10 cellular contexts compared by ENCODE assay signal in the genomic region with DNA sequence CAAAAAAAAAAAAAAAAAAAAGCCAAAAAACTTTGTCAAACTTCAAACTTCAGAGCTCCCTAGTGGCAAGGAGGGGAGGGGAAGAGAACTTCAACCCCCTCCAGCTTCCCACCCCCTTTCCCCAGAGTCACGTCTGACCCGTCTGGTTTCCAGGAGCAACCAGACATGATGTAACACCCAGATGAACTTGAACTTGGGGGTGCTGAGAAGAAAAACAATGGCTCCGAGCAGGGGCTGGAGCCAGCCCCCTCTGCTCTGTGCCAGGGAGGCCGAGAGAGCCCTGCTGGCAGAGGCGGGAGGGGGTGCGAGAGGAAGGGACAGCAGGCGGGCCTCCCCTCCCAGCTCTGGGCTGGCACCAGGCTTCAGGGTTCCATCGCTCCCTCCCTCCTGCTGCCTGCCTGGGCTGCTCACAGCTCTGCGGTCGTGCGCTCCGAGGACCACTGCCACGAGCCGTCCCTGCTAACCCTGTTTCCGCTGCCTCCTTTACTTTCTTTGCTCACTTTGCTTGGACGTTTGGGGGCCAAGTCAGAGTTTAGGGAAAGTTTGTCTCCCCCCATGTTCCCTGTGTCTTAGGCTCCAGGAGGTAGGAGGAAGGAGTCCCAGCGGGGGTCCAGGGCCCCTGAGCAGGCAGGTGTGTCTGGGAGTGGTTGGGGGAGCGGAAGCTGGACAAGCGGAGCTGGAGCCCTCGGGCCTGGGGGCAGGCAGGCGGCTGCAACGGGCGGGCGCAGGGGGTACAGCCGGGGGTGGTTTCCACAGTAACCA. TPM values are rescaled to one million over a fixed set of nuclear protein-coding genes. Genes with fewer than 3 reads are reported as not detected.
A peak's percentile ranks its signal among the peaks of the same experiment; 100 is the strongest.
DNase-seq lines count a peak whose midpoint lies in the region; ATAC-seq and TF ChIP-seq lines count a peak whose summit lies in the region.
"Had no signal": no experiment of that assay in that cellular context is flagged by ENCODE, and none has a peak within 500 bp of the region (broad histone marks: within the 10 kb centered on the region; RNA-seq: fewer than 3 reads in every experiment).

No MANE protein-coding gene starts in this region.

- no peak overlapping the region for H3K4me3 Mint-ChIP-seq in HFFc6
- H3K4me3 Mint-ChIP-seq in activated T-cell treated with anti-CD3 and anti-CD28 coated beads, Interleukin-2, amount 50 U/mL, for 24 hours, result no peak overlapping the region
- H3K4me3 Mint-ChIP-seq: stimulated activated effector memory CD8-positive, alpha-beta T cell treated with anti-CD3 and anti-CD28 coated beads, Interleukin-12 subunit alpha, Interleukin-12 subunit beta, amount 100 ng/mL, for 72 hours had no signal

- in situ Hi-C loops in brain microvascular endothelial cell (cut with HindIII; ENCODE audit: low pct_ligation_motif_present, low sequenced_read_pairs) (no loop called here), G401 (cut with HindIII; ENCODE audit: low sequenced_read_pairs) (no loop called here)

- TF ChIP-seq CTCF in HFFc6 (IDR thresholded peaks at IDR 0.05) (no peak), brain microvascular endothelial cell (IDR thresholded peaks at IDR 0.05; ENCODE audit: low read depth, low read length, missing control alignments) (peak; percentile 2), stomach (IDR thresholded peaks at IDR 0.05) (no peak)

- H3K4me3 ChIP-seq in brain microvascular endothelial cell (ENCODE audit: low read depth, low read length) (no peak overlapping the region), stomach (no peak overlapping the region)

- peaks cover 1% of the 10 kb centered on the region for H3K27me3 Mint-ChIP-seq in HFFc6 (ENCODE audit: insufficient read depth)
- H3K27me3 Mint-ChIP-seq in activated T-cell treated with anti-CD3 and anti-CD28 coated beads, Interleukin-2, amount 50 U/mL, for 24 hours, result peaks cover 22% of the 10 kb centered on the region

- intact Hi-C loops in stomach (cut with DNase I; ENCODE audit: low total_unique reads), result no loop called here

- DNase-seq in HFFc6, result no peak
- DNase-seq in brain microvascular endothelial cell, result peak; percentile 82
- peak; percentile 85 for DNase-seq in iris pigment epithelial cell (ENCODE audit: low read depth)
- no peak for DNase-seq in stomach
- no peak for DNase-seq in activated T-cell treated with anti-CD3 and anti-CD28 coated beads, Interleukin-2, amount 50 U/mL, for 24 hours
- no peak for DNase-seq in G401 (ENCODE audit: low spot score)

- ATAC-seq in HG02973 (IDR thresholded peaks at IDR 0.05; ENCODE audit: unreplicated experiment) (no peak), GM18520 (IDR thresholded peaks at IDR 0.05; ENCODE audit: unreplicated experiment) (no peak)
- ATAC-seq: activated CD4-positive, CD25-positive, alpha-beta regulatory T cell treated with anti-CD3 and anti-CD28 coated beads, Interleukin-2, amount 50 U/mL, for 24 hours; stimulated activated effector memory CD8-positive, alpha-beta T cell treated with anti-CD3 and anti-CD28 coated beads, Interleukin-12 subunit alpha, Interleukin-12 subunit beta, amount 100 ng/mL, for 72 hours had no signal

- H3K27me3 ChIP-seq in brain microvascular endothelial cell (replicated peaks) (no peaks in the 10 kb centered on the region), stomach (no peaks in the 10 kb centered on the region)

- no peak for TF ChIP-seq EP300 in stomach (IDR thresholded peaks at IDR 0.05)

- peak overlapping the region; percentile 38; the same call in 1 of the 2 replicates for H3K27ac Mint-ChIP-seq in HFFc6
- no peak overlapping the region for H3K27ac Mint-ChIP-seq in activated T-cell treated with anti-CD3 and anti-CD28 coated beads, Interleukin-2, amount 50 U/mL, for 24 hours
- H3K27ac Mint-ChIP-seq: stimulated activated effector memory CD8-positive, alpha-beta T cell treated with anti-CD3 and anti-CD28 coated beads, Interleukin-12 subunit alpha, Interleukin-12 subunit beta, amount 100 ng/mL, for 72 hours had no signal

- peaks cover 44 to 72% (median 60%) of the 10 kb centered on the region in 4 donors for H3K4me1 ChIP-seq in stomach

- no peaks in the 10 kb centered on the region for H3K9me3 Mint-ChIP-seq in HFFc6
- no peaks in the 10 kb centered on the region for H3K9me3 Mint-ChIP-seq in activated T-cell treated with anti-CD3 and anti-CD28 coated beads, Interleukin-2, amount 50 U/mL, for 24 hours
- H3K9me3 Mint-ChIP-seq: stimulated activated effector memory CD8-positive, alpha-beta T cell treated with anti-CD3 and anti-CD28 coated beads, Interleukin-12 subunit alpha, Interleukin-12 subunit beta, amount 100 ng/mL, for 72 hours had no signal

- H3K27ac ChIP-seq in brain microvascular endothelial cell (peak overlapping the region; percentile 33), stomach (peak overlapping the region; percentile 29 to 90 (median 61))

- no peaks in the 10 kb centered on the region for H3K9me3 ChIP-seq in stomach

- H3K36me3 ChIP-seq in brain microvascular endothelial cell (replicated peaks) (no peaks in the 10 kb centered on the region), stomach (peaks cover 0 to 58% (median 53%) of the 10 kb centered on the region in 4 donors)

- H3K4me1 Mint-ChIP-seq in HFFc6 (ENCODE audit: low read depth), result no peaks in the 10 kb centered on the region; the same call in 1 of the 2 replicates
- H3K4me1 Mint-ChIP-seq in activated T-cell treated with anti-CD3 and anti-CD28 coated beads, Interleukin-2, amount 50 U/mL, for 24 hours (ENCODE audit: low read depth), result peaks cover 15% of the 10 kb centered on the region

- 51 to 67% (median 65%) methylated on average over 22 to 25 of the region's 25 CpGs for WGBS in stomach, 5 donors

- no peak for TF ChIP-seq POLR2A in stomach (IDR thresholded peaks at IDR 0.05)

- H3K36me3 Mint-ChIP-seq in HFFc6 (ENCODE audit: low read depth), result peaks cover 13% of the 10 kb centered on the region; the same call in 1 of the 2 replicates
- H3K36me3 Mint-ChIP-seq in activated T-cell treated with anti-CD3 and anti-CD28 coated beads, Interleukin-2, amount 50 U/mL, for 24 hours (ENCODE audit: low read depth), result no peaks in the 10 kb centered on the region
- H3K36me3 Mint-ChIP-seq: stimulated activated effector memory CD8-positive, alpha-beta T cell treated with anti-CD3 and anti-CD28 coated beads, Interleukin-12 subunit alpha, Interleukin-12 subunit beta, amount 100 ng/mL, for 72 hours had no signal

RNA-seq across cellular contexts. Expression of a gene that starts 11.1 kb away (rescaled TPM):
- total RNA-seq in HFFc6 (2021; fragmentation: NEBNext Ultra II Directional; extraction: Animal tissue kit (Norgen Biotek cat#: 25700)), result 1 to 10 TPM; 1.5 to 5.1 (median 4.2) TPM
- 10 to 100 TPM in 2 of 5 donors, 1 to 10 TPM in 2, not detected in 1; 1.3 to 19.3 (median 7.6) TPM for total RNA-seq in stomach
- 1 to 10 TPM; 4.1 to 5.5 (median 5.0) TPM for polyA plus RNA-seq in stomach
- not detected in 2 replicates for total RNA-seq in G401 (2014; rRNA removed; shearing (Covaris generic))

RNA-seq across cellular contexts. Expression of a gene that starts 25.0 kb away (rescaled TPM):
- 10 to 100 TPM; 36.3 to 49.9 (median 39.6) TPM for total RNA-seq in HFFc6 (2021; fragmentation: NEBNext Ultra II Directional; extraction: Animal tissue kit (Norgen Biotek cat#: 25700))
- 100 to 1,000 TPM in 1 of 5 donors, 10 to 100 TPM in 4; 29.6 to 373 (median 36.5) TPM for total RNA-seq in stomach
- 10 to 100 TPM; 64.7 to 88.2 (median 77.9) TPM for polyA plus RNA-seq in stomach
- 86.8 and 87.0 TPM in 2 replicates for total RNA-seq in G401 (2014; rRNA removed; shearing (Covaris generic))

RNA-seq across cellular contexts. Expression of a gene that starts 26.5 kb away (rescaled TPM):
- 100 to 1,000 TPM; 126 to 146 (median 139) TPM for total RNA-seq in HFFc6 (2021; fragmentation: NEBNext Ultra II Directional; extraction: Animal tissue kit (Norgen Biotek cat#: 25700))
- 100 to 1,000 TPM in 1 of 5 donors, 10 to 100 TPM in 4; 10.1 to 122 (median 26.3) TPM for total RNA-seq in stomach
- 10 to 100 TPM in 1 of 3 donors, 1 to 10 TPM in 2; 6.9 to 26.2 (median 9.5) TPM for polyA plus RNA-seq in stomach
- 53.4 and 60.5 TPM in 2 replicates for total RNA-seq in G401 (2014; rRNA removed; shearing (Covaris generic))

RNA-seq across cellular contexts. Expression of a gene that starts 58.6 kb away (rescaled TPM):
- total RNA-seq in HFFc6 (2021; fragmentation: NEBNext Ultra II Directional; extraction: Animal tissue kit (Norgen Biotek cat#: 25700)), result 10 to 100 TPM; 48.5 to 63.4 (median 54.0) TPM
- total RNA-seq in stomach, result 100 to 1,000 TPM in 3 of 5 donors, 10 to 100 TPM in 2; 20.4 to 942 (median 117) TPM
- polyA plus RNA-seq in stomach, result 100 to 1,000 TPM in 1 of 3 donors, 10 to 100 TPM in 2; 74.8 to 114 (median 94.7) TPM
- 93.4 and 112 TPM in 2 replicates for total RNA-seq in G401 (2014; rRNA removed; shearing (Covaris generic))

RNA-seq across cellular contexts. Expression of a gene that starts 58.6 kb away (rescaled TPM):
- 10 to 100 TPM; 68.9 to 91.2 (median 87.7) TPM for total RNA-seq in HFFc6 (2021; fragmentation: NEBNext Ultra II Directional; extraction: Animal tissue kit (Norgen Biotek cat#: 25700))
- 100 to 1,000 TPM in 3 of 5 donors, 10 to 100 TPM in 2; 32.3 to 421 (median 150) TPM for total RNA-seq in stomach
- 10 to 100 TPM; 64.3 to 87.2 (median 64.6) TPM for polyA plus RNA-seq in stomach
- 33.3 and 40.5 TPM in 2 replicates for total RNA-seq in G401 (2014; rRNA removed; shearing (Covaris generic))

Comparison
In these comparisons a context has a peak if more than half of its experiments do, and no peak if none do; other contexts are left out.
1. DNase-seq: peak in brain microvascular endothelial cell (single experiment) and iris pigment epithelial cell (single experiment); none in HFFc6 (single experiment), stomach (single experiment), activated T-cell treated with anti-CD3 and anti-CD28 coated beads, Interleukin-2, amount 50 U/mL, for 24 hours (single experiment) and G401 (single experiment).